9 cellular contexts compared by ENCODE assay signal in the genomic region with DNA sequence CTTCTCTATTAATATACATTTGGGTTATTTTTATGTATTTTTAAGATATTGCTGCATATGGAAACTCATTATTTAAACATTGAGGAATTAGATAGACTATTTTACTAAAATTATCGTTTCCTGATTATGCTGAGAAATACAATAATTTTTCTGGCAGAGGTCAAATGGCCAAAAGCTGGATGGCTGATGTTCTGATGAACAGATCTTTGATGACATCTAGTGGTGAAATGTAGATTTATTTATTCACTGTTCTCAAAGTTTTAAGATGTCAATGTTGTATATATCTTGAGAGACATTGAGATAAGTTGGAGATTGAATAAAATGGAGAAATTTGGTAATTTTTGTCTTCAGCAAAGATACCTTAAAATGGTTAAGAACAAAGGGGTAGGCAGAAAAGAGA.
A peak's percentile ranks its signal among the peaks of the same experiment; 100 is the strongest.
DNase-seq lines count a peak whose midpoint lies in the region; ATAC-seq and TF ChIP-seq lines count a peak whose summit lies in the region.
"Had no signal": no experiment of that assay in that cellular context is flagged by ENCODE, and none has a peak within 500 bp of the region (broad histone marks: within the 10 kb centered on the region; RNA-seq: fewer than 3 reads in every experiment).

No MANE protein-coding gene starts in this region.

- no peak overlapping the region for H2AFZ ChIP-seq in Loucy (ENCODE audit: low read length)

- no peaks in the 10 kb centered on the region for H3K9me2 ChIP-seq in Loucy (replicated peaks; ENCODE audit: low read depth, low read length)

- no peaks in the 10 kb centered on the region for H3K27me3 ChIP-seq in Loucy (ENCODE audit: insufficient read depth, low read length, poor library complexity, severe bottlenecking)
- H3K27me3 ChIP-seq in upper lobe of left lung: no peaks in the 10 kb centered on the region

- H3K4me2 ChIP-seq in Loucy (ENCODE audit: low read depth, low read length, poor library complexity, severe bottlenecking): no peak overlapping the region

- no peak for ATAC-seq in upper lobe of left lung (ENCODE audit: low FRiP score in 2 of 2)

- H3K36me3 ChIP-seq in Loucy (ENCODE audit: insufficient read depth, low read length) (no peaks in the 10 kb centered on the region), upper lobe of left lung (no peaks in the 10 kb centered on the region)
- H3K36me3 ChIP-seq: HAP-1 had no signal

- DNase-seq in AG04449 (ENCODE audit: low read depth, low spot score) (no peak), iPS DF 4.7 (ENCODE audit: extremely low read depth, low spot score) (peak; percentile 9), upper lobe of left lung (no peak), HuH-7 (ENCODE audit: low spot score) (no peak)
- DNase-seq in activated CD4-positive, alpha-beta T cell treated with anti-CD3 and anti-CD28 coated beads, Interleukin-2, amount 50 U/mL, for 4 hours: no peak

- H3K4me1 ChIP-seq in Loucy (ENCODE audit: insufficient read depth, low read length, poor library complexity, severe bottlenecking) (no peaks in the 10 kb centered on the region), upper lobe of left lung (no peaks in the 10 kb centered on the region)
- H3K4me1 ChIP-seq: HAP-1 had no signal

- H3K27ac ChIP-seq in VCaP: no peak overlapping the region
- no peak overlapping the region for H3K27ac ChIP-seq in upper lobe of left lung

- CTCF ChIA-PET in AG04449 (lab: Yijun Ruan, JAX): interaction anchor here (0.7 to 4.1 kb wide), 6 partner anchors 11 to 310 kb away, joined by 3 to 36 read pairs (median 4); no protein-coding TSS in a partner anchor

- no peaks in the 10 kb centered on the region for H3F3A ChIP-seq in Loucy (ENCODE audit: low read depth)

- WGBS in upper lobe of left lung, 2 donors: 3% methylated on average over 1 of the region's 1 CpG

- H3K79me2 ChIP-seq in Loucy (ENCODE audit: insufficient read depth, low read length): no peaks in the 10 kb centered on the region

- TF ChIP-seq EP300 in upper lobe of left lung (IDR thresholded peaks at IDR 0.05): no peak

- TF ChIP-seq POLR2A in upper lobe of left lung (IDR thresholded peaks at IDR 0.05): no peak

- H4K20me1 ChIP-seq in Loucy (ENCODE audit: insufficient read depth, low read length, poor library complexity, severe bottlenecking): no peaks in the 10 kb centered on the region

- H3K9me3 ChIP-seq in Loucy (ENCODE audit: insufficient read depth, low read depth, low read length) (no peaks in the 10 kb centered on the region), upper lobe of left lung (no peaks in the 10 kb centered on the region)
- H3K9me3 ChIP-seq: HAP-1 had no signal

- no peak overlapping the region for H3K9ac ChIP-seq in Loucy (ENCODE audit: low read depth, low read length, poor library complexity, severe bottlenecking)

- POLR2A ChIA-PET in AG04449 (lab: Yijun Ruan, JAX): no interaction called here

- TF ChIP-seq CTCF in AG04449 (IDR thresholded peaks at IDR 0.05; ENCODE audit: insufficient read depth, low read length, missing control alignments): peak; percentile 32
- TF ChIP-seq CTCF in GM12873 (IDR thresholded peaks at IDR 0.05; ENCODE audit: insufficient read depth, low read depth, low read length, missing control alignments): peak; percentile 44
- peak; percentile 77 for TF ChIP-seq CTCF in Loucy (conservative IDR thresholded peaks at IDR 0.05; ENCODE audit: low read length)
- TF ChIP-seq CTCF in VCaP (conservative IDR thresholded peaks at IDR 0.05): peak; percentile 76
- TF ChIP-seq CTCF in upper lobe of left lung (IDR thresholded peaks at IDR 0.05): peak in 5 of 6 experiments; percentile 24 to 61 (median 55)

- H3K4me3 ChIP-seq in AG04449 (ENCODE audit: low read depth, low read length) (no peak overlapping the region), Loucy (ENCODE audit: low read length, poor library complexity, severe bottlenecking) (no peak overlapping the region), upper lobe of left lung (no peak overlapping the region)
- H3K4me3 ChIP-seq: HAP-1 had no signal
